ENCODE assay signal across 1 cellular context in the genomic region with DNA sequence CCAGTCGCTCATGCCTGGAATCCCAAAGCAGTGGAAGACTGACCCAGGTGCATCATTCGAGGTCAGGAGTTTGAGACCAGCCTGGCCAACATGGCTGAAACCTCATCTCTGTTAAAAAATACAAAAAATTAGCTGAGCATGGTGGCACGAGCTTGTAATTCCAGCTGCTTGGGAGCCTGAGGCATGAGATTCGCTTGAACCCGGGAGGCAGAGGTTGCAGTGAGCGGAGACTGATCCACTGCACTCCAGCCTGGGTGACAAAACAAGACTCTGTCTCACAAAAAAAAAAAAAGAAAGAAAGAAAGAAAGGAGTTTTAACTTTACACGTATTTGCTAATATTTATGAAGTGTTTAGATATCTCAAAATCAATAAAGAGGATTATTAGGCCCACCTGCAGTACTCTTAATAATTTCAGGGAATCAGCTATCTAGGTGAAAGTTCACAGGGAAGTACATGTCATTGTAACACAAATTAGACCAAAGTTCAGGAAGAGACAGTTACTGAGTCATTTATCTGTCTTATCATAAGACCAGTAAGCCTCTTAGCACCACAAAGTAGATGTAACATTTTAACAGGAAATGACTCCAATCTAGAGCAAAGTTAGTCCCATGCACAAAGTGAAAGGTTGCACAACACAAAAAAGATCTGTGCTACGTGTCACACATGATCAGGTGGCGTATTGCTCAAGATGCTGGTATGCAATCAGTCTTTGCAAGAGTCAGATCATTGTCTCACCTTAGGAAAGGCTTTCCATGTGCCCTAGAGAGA.
TF ChIP-seq lines count a peak whose summit lies in the region.

No MANE protein-coding gene starts in this region.

TF ChIP-seq in GM12878, 131 proteins besides CTCF, POLR2A, EP300 and RAD21 (continues in another document):
- TF ChIP-seq MYB (IDR thresholded peaks at IDR 0.05; ENCODE audit: borderline replicate concordance, low read depth, low read length) (peak; percentile 42; the same call in 1 of the 2 replicates), SREBF1 (IDR thresholded peaks at IDR 0.05; ENCODE audit: low read length) (no peak), NBN (IDR thresholded peaks at IDR 0.05) (peak; percentile 81; the same call in 1 of the 2 replicates), RFX5 (IDR thresholded peaks at IDR 0.05; ENCODE audit: low read depth, low read length) (no peak), BMI1 (IDR thresholded peaks at IDR 0.05; ENCODE audit: borderline replicate concordance) (no peak), RBBP5 (conservative IDR thresholded peaks at IDR 0.05) (no peak), EED (IDR thresholded peaks at IDR 0.05; ENCODE audit: low read depth) (no peak), MTA3 (IDR thresholded peaks at IDR 0.05; ENCODE audit: borderline replicate concordance, low read length) (no peak), FOXM1 (IDR thresholded peaks at IDR 0.05; ENCODE audit: low read depth, low read length) (no peak), PAX8 (IDR thresholded peaks at IDR 0.05) (no peak), HDAC6 (IDR thresholded peaks at IDR 0.05; ENCODE audit: unreplicated experiment) (no peak), TARDBP (IDR thresholded peaks at IDR 0.05; ENCODE audit: borderline replicate concordance) (no peak), SMC3 (IDR thresholded peaks at IDR 0.05; ENCODE audit: borderline replicate concordance, low read length) (no peak), SP1 (IDR thresholded peaks at IDR 0.05; ENCODE audit: low read depth, low read length) (no peak), NR2F1 (conservative IDR thresholded peaks at IDR 0.05) (0 out of 2 replicates have a peak, but pooled peaks have one; percentile 14), MXI1 (IDR thresholded peaks at IDR 0.05; ENCODE audit: low read depth, low read length) (no peak), ETV6 (conservative IDR thresholded peaks at IDR 0.05 in 1 of 2, IDR thresholded peaks at IDR 0.05 in 1 of 2; ENCODE audit: borderline replicate concordance in 1 of 2, low read depth in 1 of 2) (peak in 1 of 2 experiments; percentile 77; a peak in 1 of 4 replicates), SREBF2 (IDR thresholded peaks at IDR 0.05; ENCODE audit: low read length) (no peak), IRF4 (IDR thresholded peaks at IDR 0.05; ENCODE audit: low read depth, low read length) (no peak), TCF12 (IDR thresholded peaks at IDR 0.05; ENCODE audit: low read depth, low read length) (no peak), MYC (IDR thresholded peaks at IDR 0.05; ENCODE audit: insufficient read depth, insufficient read length, insufficient replicate concordance, low read length, severe bottlenecking) (no peak), FOXK2 (IDR thresholded peaks at IDR 0.05) (no peak), RAD51 (IDR thresholded peaks at IDR 0.05) (peak; percentile 69; the same call in 1 of the 2 replicates), NRF1 (conservative IDR thresholded peaks at IDR 0.05; ENCODE audit: low read depth, low read length) (no peak), NR2C2 (IDR thresholded peaks at IDR 0.05; ENCODE audit: borderline replicate concordance, control insufficient read depth, insufficient read length, low read depth) (no peak), BRCA1 (IDR thresholded peaks at IDR 0.05; ENCODE audit: low read depth, low read length) (no peak), MEF2B (IDR thresholded peaks at IDR 0.05; ENCODE audit: partially characterized antibody, poor library complexity, severe bottlenecking) (peak; percentile 66), ATF7 (IDR thresholded peaks at IDR 0.05; ENCODE audit: low read depth) (peak; percentile 93), CBX3 (IDR thresholded peaks at IDR 0.05; ENCODE audit: borderline replicate concordance, low read depth) (no peak), NFYA (IDR thresholded peaks at IDR 0.05; ENCODE audit: borderline replicate concordance, low read depth, low read length) (no peak), SMARCA5 (IDR thresholded peaks at IDR 0.05) (no peak)
- TF ChIP-seq, protein P1, sequence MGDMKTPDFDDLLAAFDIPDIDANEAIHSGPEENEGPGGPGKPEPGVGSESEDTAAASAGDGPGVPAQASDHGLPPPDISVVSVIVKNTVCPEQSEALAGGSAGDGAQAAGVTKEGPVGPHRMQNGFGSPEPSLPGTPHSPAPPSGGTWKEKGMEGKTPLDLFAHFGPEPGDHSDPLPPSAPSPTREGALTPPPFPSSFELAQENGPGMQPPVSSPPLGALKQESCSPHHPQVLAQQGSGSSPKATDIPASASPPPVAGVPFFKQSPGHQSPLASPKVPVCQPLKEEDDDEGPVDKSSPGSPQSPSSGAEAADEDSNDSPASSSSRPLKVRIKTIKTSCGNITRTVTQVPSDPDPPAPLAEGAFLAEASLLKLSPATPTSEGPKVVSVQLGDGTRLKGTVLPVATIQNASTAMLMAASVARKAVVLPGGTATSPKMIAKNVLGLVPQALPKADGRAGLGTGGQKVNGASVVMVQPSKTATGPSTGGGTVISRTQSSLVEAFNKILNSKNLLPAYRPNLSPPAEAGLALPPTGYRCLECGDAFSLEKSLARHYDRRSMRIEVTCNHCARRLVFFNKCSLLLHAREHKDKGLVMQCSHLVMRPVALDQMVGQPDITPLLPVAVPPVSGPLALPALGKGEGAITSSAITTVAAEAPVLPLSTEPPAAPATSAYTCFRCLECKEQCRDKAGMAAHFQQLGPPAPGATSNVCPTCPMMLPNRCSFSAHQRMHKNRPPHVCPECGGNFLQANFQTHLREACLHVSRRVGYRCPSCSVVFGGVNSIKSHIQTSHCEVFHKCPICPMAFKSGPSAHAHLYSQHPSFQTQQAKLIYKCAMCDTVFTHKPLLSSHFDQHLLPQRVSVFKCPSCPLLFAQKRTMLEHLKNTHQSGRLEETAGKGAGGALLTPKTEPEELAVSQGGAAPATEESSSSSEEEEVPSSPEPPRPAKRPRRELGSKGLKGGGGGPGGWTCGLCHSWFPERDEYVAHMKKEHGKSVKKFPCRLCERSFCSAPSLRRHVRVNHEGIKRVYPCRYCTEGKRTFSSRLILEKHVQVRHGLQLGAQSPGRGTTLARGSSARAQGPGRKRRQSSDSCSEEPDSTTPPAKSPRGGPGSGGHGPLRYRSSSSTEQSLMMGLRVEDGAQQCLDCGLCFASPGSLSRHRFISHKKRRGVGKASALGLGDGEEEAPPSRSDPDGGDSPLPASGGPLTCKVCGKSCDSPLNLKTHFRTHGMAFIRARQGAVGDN (IDR thresholded peaks at IDR 0.05) = peak; percentile 86
- TF ChIP-seq, protein P2, sequence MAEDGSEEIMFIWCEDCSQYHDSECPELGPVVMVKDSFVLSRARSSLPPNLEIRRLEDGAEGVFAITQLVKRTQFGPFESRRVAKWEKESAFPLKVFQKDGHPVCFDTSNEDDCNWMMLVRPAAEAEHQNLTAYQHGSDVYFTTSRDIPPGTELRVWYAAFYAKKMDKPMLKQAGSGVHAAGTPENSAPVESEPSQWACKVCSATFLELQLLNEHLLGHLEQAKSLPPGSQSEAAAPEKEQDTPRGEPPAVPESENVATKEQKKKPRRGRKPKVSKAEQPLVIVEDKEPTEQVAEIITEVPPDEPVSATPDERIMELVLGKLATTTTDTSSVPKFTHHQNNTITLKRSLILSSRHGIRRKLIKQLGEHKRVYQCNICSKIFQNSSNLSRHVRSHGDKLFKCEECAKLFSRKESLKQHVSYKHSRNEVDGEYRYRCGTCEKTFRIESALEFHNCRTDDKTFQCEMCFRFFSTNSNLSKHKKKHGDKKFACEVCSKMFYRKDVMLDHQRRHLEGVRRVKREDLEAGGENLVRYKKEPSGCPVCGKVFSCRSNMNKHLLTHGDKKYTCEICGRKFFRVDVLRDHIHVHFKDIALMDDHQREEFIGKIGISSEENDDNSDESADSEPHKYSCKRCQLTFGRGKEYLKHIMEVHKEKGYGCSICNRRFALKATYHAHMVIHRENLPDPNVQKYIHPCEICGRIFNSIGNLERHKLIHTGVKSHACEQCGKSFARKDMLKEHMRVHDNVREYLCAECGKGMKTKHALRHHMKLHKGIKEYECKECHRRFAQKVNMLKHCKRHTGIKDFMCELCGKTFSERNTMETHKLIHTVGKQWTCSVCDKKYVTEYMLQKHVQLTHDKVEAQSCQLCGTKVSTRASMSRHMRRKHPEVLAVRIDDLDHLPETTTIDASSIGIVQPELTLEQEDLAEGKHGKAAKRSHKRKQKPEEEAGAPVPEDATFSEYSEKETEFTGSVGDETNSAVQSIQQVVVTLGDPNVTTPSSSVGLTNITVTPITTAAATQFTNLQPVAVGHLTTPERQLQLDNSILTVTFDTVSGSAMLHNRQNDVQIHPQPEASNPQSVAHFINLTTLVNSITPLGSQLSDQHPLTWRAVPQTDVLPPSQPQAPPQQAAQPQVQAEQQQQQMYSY (CRISPR knock-in tag; IDR thresholded peaks at IDR 0.05) = no peak
- TF ChIP-seq, protein P3, sequence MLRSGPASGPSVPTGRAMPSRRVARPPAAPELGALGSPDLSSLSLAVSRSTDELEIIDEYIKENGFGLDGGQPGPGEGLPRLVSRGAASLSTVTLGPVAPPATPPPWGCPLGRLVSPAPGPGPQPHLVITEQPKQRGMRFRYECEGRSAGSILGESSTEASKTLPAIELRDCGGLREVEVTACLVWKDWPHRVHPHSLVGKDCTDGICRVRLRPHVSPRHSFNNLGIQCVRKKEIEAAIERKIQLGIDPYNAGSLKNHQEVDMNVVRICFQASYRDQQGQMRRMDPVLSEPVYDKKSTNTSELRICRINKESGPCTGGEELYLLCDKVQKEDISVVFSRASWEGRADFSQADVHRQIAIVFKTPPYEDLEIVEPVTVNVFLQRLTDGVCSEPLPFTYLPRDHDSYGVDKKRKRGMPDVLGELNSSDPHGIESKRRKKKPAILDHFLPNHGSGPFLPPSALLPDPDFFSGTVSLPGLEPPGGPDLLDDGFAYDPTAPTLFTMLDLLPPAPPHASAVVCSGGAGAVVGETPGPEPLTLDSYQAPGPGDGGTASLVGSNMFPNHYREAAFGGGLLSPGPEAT (IDR thresholded peaks at IDR 0.05; ENCODE audit: low read depth) = peak; percentile 71; the same call in 1 of the 2 replicates
- TF ChIP-seq, protein P4, sequence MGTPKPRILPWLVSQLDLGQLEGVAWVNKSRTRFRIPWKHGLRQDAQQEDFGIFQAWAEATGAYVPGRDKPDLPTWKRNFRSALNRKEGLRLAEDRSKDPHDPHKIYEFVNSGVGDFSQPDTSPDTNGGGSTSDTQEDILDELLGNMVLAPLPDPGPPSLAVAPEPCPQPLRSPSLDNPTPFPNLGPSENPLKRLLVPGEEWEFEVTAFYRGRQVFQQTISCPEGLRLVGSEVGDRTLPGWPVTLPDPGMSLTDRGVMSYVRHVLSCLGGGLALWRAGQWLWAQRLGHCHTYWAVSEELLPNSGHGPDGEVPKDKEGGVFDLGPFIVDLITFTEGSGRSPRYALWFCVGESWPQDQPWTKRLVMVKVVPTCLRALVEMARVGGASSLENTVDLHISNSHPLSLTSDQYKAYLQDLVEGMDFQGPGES (IDR thresholded peaks at IDR 0.05) = no peak
- TF ChIP-seq, protein P5, sequence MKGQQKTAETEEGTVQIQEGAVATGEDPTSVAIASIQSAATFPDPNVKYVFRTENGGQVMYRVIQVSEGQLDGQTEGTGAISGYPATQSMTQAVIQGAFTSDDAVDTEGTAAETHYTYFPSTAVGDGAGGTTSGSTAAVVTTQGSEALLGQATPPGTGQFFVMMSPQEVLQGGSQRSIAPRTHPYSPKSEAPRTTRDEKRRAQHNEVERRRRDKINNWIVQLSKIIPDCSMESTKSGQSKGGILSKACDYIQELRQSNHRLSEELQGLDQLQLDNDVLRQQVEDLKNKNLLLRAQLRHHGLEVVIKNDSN (IDR thresholded peaks at IDR 0.05; ENCODE audit: borderline replicate concordance, extremely low read length, insufficient read depth, low read depth, low read length) = no peak
- TF ChIP-seq, protein P6, sequence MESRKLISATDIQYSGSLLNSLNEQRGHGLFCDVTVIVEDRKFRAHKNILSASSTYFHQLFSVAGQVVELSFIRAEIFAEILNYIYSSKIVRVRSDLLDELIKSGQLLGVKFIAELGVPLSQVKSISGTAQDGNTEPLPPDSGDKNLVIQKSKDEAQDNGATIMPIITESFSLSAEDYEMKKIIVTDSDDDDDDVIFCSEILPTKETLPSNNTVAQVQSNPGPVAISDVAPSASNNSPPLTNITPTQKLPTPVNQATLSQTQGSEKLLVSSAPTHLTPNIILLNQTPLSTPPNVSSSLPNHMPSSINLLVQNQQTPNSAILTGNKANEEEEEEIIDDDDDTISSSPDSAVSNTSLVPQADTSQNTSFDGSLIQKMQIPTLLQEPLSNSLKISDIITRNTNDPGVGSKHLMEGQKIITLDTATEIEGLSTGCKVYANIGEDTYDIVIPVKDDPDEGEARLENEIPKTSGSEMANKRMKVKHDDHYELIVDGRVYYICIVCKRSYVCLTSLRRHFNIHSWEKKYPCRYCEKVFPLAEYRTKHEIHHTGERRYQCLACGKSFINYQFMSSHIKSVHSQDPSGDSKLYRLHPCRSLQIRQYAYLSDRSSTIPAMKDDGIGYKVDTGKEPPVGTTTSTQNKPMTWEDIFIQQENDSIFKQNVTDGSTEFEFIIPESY (IDR thresholded peaks at IDR 0.05) = no peak
- TF ChIP-seq, protein P7, sequence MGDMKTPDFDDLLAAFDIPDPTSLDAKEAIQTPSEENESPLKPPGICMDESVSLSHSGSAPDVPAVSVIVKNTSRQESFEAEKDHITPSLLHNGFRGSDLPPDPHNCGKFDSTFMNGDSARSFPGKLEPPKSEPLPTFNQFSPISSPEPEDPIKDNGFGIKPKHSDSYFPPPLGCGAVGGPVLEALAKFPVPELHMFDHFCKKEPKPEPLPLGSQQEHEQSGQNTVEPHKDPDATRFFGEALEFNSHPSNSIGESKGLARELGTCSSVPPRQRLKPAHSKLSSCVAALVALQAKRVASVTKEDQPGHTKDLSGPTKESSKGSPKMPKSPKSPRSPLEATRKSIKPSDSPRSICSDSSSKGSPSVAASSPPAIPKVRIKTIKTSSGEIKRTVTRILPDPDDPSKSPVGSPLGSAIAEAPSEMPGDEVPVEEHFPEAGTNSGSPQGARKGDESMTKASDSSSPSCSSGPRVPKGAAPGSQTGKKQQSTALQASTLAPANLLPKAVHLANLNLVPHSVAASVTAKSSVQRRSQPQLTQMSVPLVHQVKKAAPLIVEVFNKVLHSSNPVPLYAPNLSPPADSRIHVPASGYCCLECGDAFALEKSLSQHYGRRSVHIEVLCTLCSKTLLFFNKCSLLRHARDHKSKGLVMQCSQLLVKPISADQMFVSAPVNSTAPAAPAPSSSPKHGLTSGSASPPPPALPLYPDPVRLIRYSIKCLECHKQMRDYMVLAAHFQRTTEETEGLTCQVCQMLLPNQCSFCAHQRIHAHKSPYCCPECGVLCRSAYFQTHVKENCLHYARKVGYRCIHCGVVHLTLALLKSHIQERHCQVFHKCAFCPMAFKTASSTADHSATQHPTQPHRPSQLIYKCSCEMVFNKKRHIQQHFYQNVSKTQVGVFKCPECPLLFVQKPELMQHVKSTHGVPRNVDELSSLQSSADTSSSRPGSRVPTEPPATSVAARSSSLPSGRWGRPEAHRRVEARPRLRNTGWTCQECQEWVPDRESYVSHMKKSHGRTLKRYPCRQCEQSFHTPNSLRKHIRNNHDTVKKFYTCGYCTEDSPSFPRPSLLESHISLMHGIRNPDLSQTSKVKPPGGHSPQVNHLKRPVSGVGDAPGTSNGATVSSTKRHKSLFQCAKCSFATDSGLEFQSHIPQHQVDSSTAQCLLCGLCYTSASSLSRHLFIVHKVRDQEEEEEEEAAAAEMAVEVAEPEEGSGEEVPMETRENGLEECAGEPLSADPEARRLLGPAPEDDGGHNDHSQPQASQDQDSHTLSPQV (IDR thresholded peaks at IDR 0.05) = no peak; the same call in 1 of the 2 replicates
- TF ChIP-seq, protein P8, sequence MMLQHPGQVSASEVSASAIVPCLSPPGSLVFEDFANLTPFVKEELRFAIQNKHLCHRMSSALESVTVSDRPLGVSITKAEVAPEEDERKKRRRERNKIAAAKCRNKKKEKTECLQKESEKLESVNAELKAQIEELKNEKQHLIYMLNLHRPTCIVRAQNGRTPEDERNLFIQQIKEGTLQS (IDR thresholded peaks at IDR 0.05; ENCODE audit: borderline replicate concordance, extremely low read depth, low read depth, low read length) = no peak
